In genomic region chr12:122965851-122966742, GRCh38 we compare ENCODE assay signal across 8 cellular contexts. TPM values are rescaled to one million over a fixed set of nuclear protein-coding genes. Genes with fewer than 3 reads are reported as not detected.
A peak's percentile ranks its signal among the peaks of the same experiment; 100 is the strongest.
DNase-seq lines count a peak whose midpoint lies in the region; ATAC-seq, FAIRE-seq and TF ChIP-seq lines count a peak whose summit lies in the region.

TSS of gene ABCB9 (minus strand) at chr12:122966463. CDS start at chr12:122960235, 6,228 bp downstream.

- peak; percentile 98 for DNase-seq in GM12891 (ENCODE audit: insufficient read length, low spot score)
- DNase-seq in NCI-H2196 treated with DMSO at 0.1 percent for 48 hours (lab: John Stamatoyannopoulos, UW; ENCODE audit: unreplicated experiment), result peak; percentile 91
- peak; percentile 80 for DNase-seq in activated CD4-positive, CD25-positive, alpha-beta regulatory T cell treated with anti-CD3 and anti-CD28 coated beads, Interleukin-2, amount 50 U/mL, for 16 hours (ENCODE audit: low read depth, low spot score)
- peak; percentile 71 to 79 for DNase-seq in central memory CD8-positive, alpha-beta T cell (ENCODE audit: low spot score in 2 of 2)
- DNase-seq in iris pigment epithelial cell (ENCODE audit: low read depth), result peak; percentile 92
- peak; percentile 82 to 96 for DNase-seq in stimulated activated CD4-positive, alpha-beta T cell treated with anti-CD3 and anti-CD28 coated beads, Interleukin-12 subunit alpha, Interleukin-12 subunit beta, amount 100 ng/mL, for 24 hours (ENCODE audit: low read depth in 2 of 2)

- no peaks in the 10 kb centered on the region for H3K27me3 Mint-ChIP-seq in central memory CD8-positive, alpha-beta T cell

- no peaks in the 10 kb centered on the region for H3K36me3 Mint-ChIP-seq in central memory CD8-positive, alpha-beta T cell (ENCODE audit: insufficient read depth)

- peak; percentile 99 for FAIRE-seq in GM12891 (lab: Jason Lieb, UNC)

- no peaks in the 10 kb centered on the region for H3K9me3 Mint-ChIP-seq in central memory CD8-positive, alpha-beta T cell

- H3K27ac Mint-ChIP-seq in central memory CD8-positive, alpha-beta T cell (ENCODE audit: low read depth), result no peak within 1 kb of the TSS

- ATAC-seq in HG03025 (IDR thresholded peaks at IDR 0.05; ENCODE audit: low FRiP score, unreplicated experiment) (peak; percentile 57), HG02642 (IDR thresholded peaks at IDR 0.05; ENCODE audit: poor library complexity, unreplicated experiment) (no peak)
- ATAC-seq in central memory CD8-positive, alpha-beta T cell (replicated peaks; ENCODE audit: extremely low read depth, poor library complexity, severe bottlenecking), result peak; percentile 96

- no peaks in the 10 kb centered on the region for H3K4me1 Mint-ChIP-seq in central memory CD8-positive, alpha-beta T cell

- TF ChIP-seq POLR2A in GM12891 (IDR thresholded peaks at IDR 0.05; ENCODE audit: low read depth, low read length), result no peak

- peak within 1 kb of the TSS; percentile 49 for H3K4me3 Mint-ChIP-seq in central memory CD8-positive, alpha-beta T cell

TF ChIP-seq in GM12891, 5 proteins besides CTCF, POLR2A, EP300 and RAD21:
- TF ChIP-seq PAX5 (IDR thresholded peaks at IDR 0.05; ENCODE audit: insufficient read depth, low read length, severe bottlenecking) (no peak), POLR2AphosphoS5 (IDR thresholded peaks at IDR 0.05; ENCODE audit: low read depth, low read length) (no peak), SPI1 (IDR thresholded peaks at IDR 0.05; ENCODE audit: low read depth, low read length) (no peak), POU2F2 (IDR thresholded peaks at IDR 0.05; ENCODE audit: low read depth, low read length) (no peak), TAF1 (IDR thresholded peaks at IDR 0.05; ENCODE audit: low read depth, low read length) (no peak)

RNA-seq across cellular contexts. Expression of gene ABCB9, which starts in this region (rescaled TPM):
- 1.3 TPM for polyA plus RNA-seq in GM12891 (2012; ENCODE audit: low read depth, missing spikeins)
